In the genomic region with DNA sequence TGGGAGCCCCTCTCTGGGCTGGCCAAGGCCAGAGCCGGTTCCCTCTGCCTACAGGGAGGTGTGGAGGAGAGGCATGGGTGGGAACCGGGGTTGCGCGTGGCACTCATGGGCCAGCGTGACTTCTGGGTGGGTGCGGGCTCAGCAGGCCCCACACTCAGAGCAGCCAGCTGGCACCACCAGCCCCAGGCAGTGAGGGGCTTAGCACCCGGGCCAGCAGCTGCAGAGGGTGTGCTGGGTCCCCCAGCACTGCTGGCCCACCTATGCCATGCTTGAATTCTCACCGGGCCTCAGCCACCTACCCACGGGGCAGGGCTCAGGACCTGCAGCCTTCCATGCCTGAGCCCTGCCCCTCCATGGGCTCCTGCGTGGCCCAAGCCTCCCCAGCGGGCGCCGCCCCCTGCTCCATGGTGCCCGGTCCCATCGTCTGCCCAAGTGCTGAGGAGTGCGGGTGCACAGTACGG, we compare ENCODE assay signal across 30 cellular contexts.
"Had no signal": no experiment of that assay in that cellular context is flagged by ENCODE, and none has a peak within 500 bp of the region (broad histone marks: within the 10 kb centered on the region; RNA-seq: fewer than 3 reads in every experiment).

No MANE protein-coding gene starts in this region.

- H3K4me3 Mint-ChIP-seq: naive thymus-derived CD8-positive, alpha-beta T cell; nephron; neural crest cell had no signal

- H3K4me2 ChIP-seq: hepatocyte had no signal

- H3K27me3 ChIP-seq: heart right ventricle, hepatocyte, neutrophil, ovary, right lobe of liver, stomach, testis, thyroid gland, transverse colon, upper lobe of left lung had no signal

- H2AFZ ChIP-seq: hepatocyte had no signal

- DNase-seq: islet precursor cell; kidney glomerular epithelial cell; left cardiac atrium; left ventricle myocardium superior; lower lobe of right lung; mammary epithelial cell; mesenchymal stem cell; naive thymus-derived CD8-positive, alpha-beta T cell; occipital lobe; ovary; retina; right lobe of liver; stimulated activated CD4-positive, alpha-beta T cell treated with anti-CD3 and anti-CD28 coated beads, Interleukin-12 subunit alpha, Interleukin-12 subunit beta, amount 100 ng/mL, for 4 hours; stimulated activated CD4-positive, alpha-beta T cell treated with anti-CD3 and anti-CD28 coated beads, Interleukin-15, amount 100 ng/mL, for 24 hours; stimulated activated CD4-positive, alpha-beta T cell treated with anti-CD3 and anti-CD28 coated beads, Interleukin-2, amount 100 ng/mL, for 24 hours; stimulated activated CD4-positive, alpha-beta T cell treated with anti-CD3 and anti-CD28 coated beads, Interleukin-4, amount 100 ng/mL, for 1 hour; stimulated activated naive CD4-positive, alpha-beta T cell; stomach; testis; thyroid gland; transverse colon had no signal

- ATAC-seq: heart right ventricle; left cardiac atrium; left lobe of liver; left ventricle myocardium superior; naive thymus-derived CD8-positive, alpha-beta T cell; right lobe of liver had no signal

- H3K36me3 ChIP-seq: heart right ventricle, lower lobe of right lung, neutrophil, ovary, prostate gland, right lobe of liver, stomach, thyroid gland, transverse colon, upper lobe of left lung had no signal

- H3K4me3 ChIP-seq: heart right ventricle, hepatocyte, lower lobe of right lung, ovary, prostate gland, right lobe of liver, skin epidermis, stomach, testis, thyroid gland, transverse colon, upper lobe of left lung had no signal

- H3K4me1 Mint-ChIP-seq: naive thymus-derived CD8-positive, alpha-beta T cell; nephron; neural crest cell had no signal

- H3K27ac Mint-ChIP-seq: naive thymus-derived CD8-positive, alpha-beta T cell; nephron had no signal

- H3K4me1 ChIP-seq: heart right ventricle, lower lobe of right lung, prostate gland, right lobe of liver, stomach, testis, thyroid gland, transverse colon, upper lobe of left lung had no signal

- H3K27me3 Mint-ChIP-seq: naive thymus-derived CD8-positive, alpha-beta T cell had no signal

- H3K27ac ChIP-seq: heart right ventricle, hepatocyte, lower lobe of right lung, neutrophil, ovary, prostate gland, right lobe of liver, skin epidermis, stomach, testis, thyroid gland, transverse colon, upper lobe of left lung had no signal

- H3K9me3 ChIP-seq: neutrophil, ovary, prostate gland, right lobe of liver, testis, thyroid gland had no signal
